24 cellular contexts compared by ENCODE assay signal in genomic region chrX:71626576-71626975, GRCh38. TPM values are rescaled to one million over a fixed set of nuclear protein-coding genes. Genes with fewer than 3 reads are reported as not detected.
"Had no signal": no experiment of that assay in that cellular context is flagged by ENCODE, and none has a peak within 500 bp of the region (broad histone marks: within the 10 kb centered on the region; RNA-seq: fewer than 3 reads in every experiment).

No MANE protein-coding gene starts in this region.

- ATAC-seq: activated T-cell treated with anti-CD3 and anti-CD28 coated beads, Interleukin-2, amount 50 U/mL, for 4 hours; heart right ventricle had no signal

- H3K4me3 Mint-ChIP-seq: activated CD4-positive, alpha-beta memory T cell treated with anti-CD3 and anti-CD28 coated beads, Interleukin-2, amount 10 ng/mL, durations not matched to agents 7 days and 5 days; activated naive CD4-positive, alpha-beta T cell treated with anti-CD3 and anti-CD28 coated beads, Interleukin-2, amount 50 U/mL, for 24 hours; activated T-cell treated with anti-CD3 and anti-CD28 coated beads, Interleukin-2, amount 50 U/mL, for 4 hours; dendritic cell treated with granulocyte-macrophage colony-stimulating factor and Interleukin-4, amounts not matched to agents 40 ng/mL and 50 ng/mL, for 4 days; nephron; stimulated activated naive CD8-positive, alpha-beta T cell treated with anti-CD3 and anti-CD28 coated beads, Interleukin-15, Interleukin-2, amounts not matched to agents 100 ng/mL and 50 ng/mL, for 24 hours had no signal

- DNase-seq: activated CD4-positive, alpha-beta memory T cell treated with anti-CD3 and anti-CD28 coated beads, Interleukin-2, amount 10 ng/mL, durations not matched to agents 7 days and 5 days; activated CD4-positive, alpha-beta T cell treated with anti-CD3 and anti-CD28 coated beads for 48 hours; activated CD4-positive, CD25-positive, alpha-beta regulatory T cell; activated effector memory CD4-positive, alpha-beta T cell treated with Interleukin-2 at 50 U/mL for 16 hours; activated T-cell treated with anti-CD3 and anti-CD28 coated beads, Interleukin-2, amount 50 U/mL, for 4 hours; effector memory CD4-positive, alpha-beta T cell; esophagus squamous epithelium; heart right ventricle; mesendoderm; posterior cingulate gyrus; retina; stimulated activated CD4-positive, alpha-beta T cell treated with anti-CD3 and anti-CD28 coated beads, Interleukin-12 subunit alpha, Interleukin-12 subunit beta, amount 100 ng/mL, for 4 hours; stimulated activated CD4-positive, alpha-beta T cell treated with anti-CD3 and anti-CD28 coated beads, Interleukin-1b, Interleukin-23, amount 100 ng/mL, for 48 hours; stimulated activated CD8-positive, alpha-beta memory T cell treated with anti-CD3 and anti-CD28 coated beads, Interleukin-4, amount 100 ng/mL, for 48 hours; T1000; trophoblast cell had no signal

- H3K9me3 Mint-ChIP-seq: activated CD4-positive, alpha-beta memory T cell treated with anti-CD3 and anti-CD28 coated beads, Interleukin-2, amount 10 ng/mL, durations not matched to agents 7 days and 5 days; activated naive CD4-positive, alpha-beta T cell treated with anti-CD3 and anti-CD28 coated beads, Interleukin-2, amount 50 U/mL, for 24 hours; activated T-cell treated with anti-CD3 and anti-CD28 coated beads, Interleukin-2, amount 50 U/mL, for 4 hours; dendritic cell treated with granulocyte-macrophage colony-stimulating factor and Interleukin-4, amounts not matched to agents 40 ng/mL and 50 ng/mL, for 4 days; nephron; stimulated activated naive CD8-positive, alpha-beta T cell treated with anti-CD3 and anti-CD28 coated beads, Interleukin-15, Interleukin-2, amounts not matched to agents 100 ng/mL and 50 ng/mL, for 24 hours had no signal

- H3K27ac Mint-ChIP-seq: activated CD4-positive, alpha-beta memory T cell treated with anti-CD3 and anti-CD28 coated beads, Interleukin-2, amount 10 ng/mL, durations not matched to agents 7 days and 5 days; activated naive CD4-positive, alpha-beta T cell treated with anti-CD3 and anti-CD28 coated beads, Interleukin-2, amount 50 U/mL, for 24 hours; dendritic cell treated with granulocyte-macrophage colony-stimulating factor and Interleukin-4, amounts not matched to agents 40 ng/mL and 50 ng/mL, for 4 days; nephron; stimulated activated naive CD8-positive, alpha-beta T cell treated with anti-CD3 and anti-CD28 coated beads, Interleukin-15, Interleukin-2, amounts not matched to agents 100 ng/mL and 50 ng/mL, for 24 hours had no signal

- H3K36me3 Mint-ChIP-seq: activated naive CD4-positive, alpha-beta T cell treated with anti-CD3 and anti-CD28 coated beads, Interleukin-2, amount 50 U/mL, for 24 hours had no signal

- H3K27me3 Mint-ChIP-seq: activated CD4-positive, alpha-beta memory T cell treated with anti-CD3 and anti-CD28 coated beads, Interleukin-2, amount 10 ng/mL, durations not matched to agents 7 days and 5 days; activated naive CD4-positive, alpha-beta T cell treated with anti-CD3 and anti-CD28 coated beads, Interleukin-2, amount 50 U/mL, for 24 hours; stimulated activated naive CD8-positive, alpha-beta T cell treated with anti-CD3 and anti-CD28 coated beads, Interleukin-15, Interleukin-2, amounts not matched to agents 100 ng/mL and 50 ng/mL, for 24 hours had no signal

RNA-seq across cellular contexts. Expression of gene CXCR3, which starts 8.3 kb away (rescaled TPM):
- total RNA-seq: ascending aorta, cerebellum, endothelial cell of umbilical vein, kidney epithelial cell had no signal
